ENCODE assay signal across 2 cellular contexts in the genomic region with DNA sequence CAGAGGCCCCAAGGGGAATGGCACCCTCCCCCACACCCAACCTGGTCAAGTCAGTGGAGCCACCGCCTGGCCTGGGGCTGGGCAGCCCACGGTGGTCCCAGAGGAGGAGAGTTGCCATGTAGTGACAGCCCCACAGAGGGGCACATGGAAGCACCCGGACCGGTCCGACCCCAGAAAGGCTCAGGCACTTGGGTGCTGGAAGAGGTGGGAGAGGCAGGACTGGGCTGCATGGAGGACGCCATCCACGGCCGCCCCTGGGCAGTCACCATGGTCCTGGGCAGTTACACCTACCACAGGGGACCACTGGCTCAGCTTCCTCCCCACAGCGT.
TF ChIP-seq lines count a peak whose summit lies in the region.

No MANE protein-coding gene starts in this region.

TF ChIP-seq in SK-N-SH, 30 proteins besides CTCF, POLR2A, EP300 and RAD21:
- no peak for TF ChIP-seq ELF1 (IDR thresholded peaks at IDR 0.05)
- no peak for TF ChIP-seq POLR2AphosphoS5 (IDR thresholded peaks at IDR 0.05; ENCODE audit: low read depth, low read length)
- no peak for TF ChIP-seq EZH2phosphoT487 (IDR thresholded peaks at IDR 0.05; ENCODE audit: borderline replicate concordance, low read depth)
- no peak for TF ChIP-seq RFX5 (IDR thresholded peaks at IDR 0.05; ENCODE audit: low read length)
- no peak for TF ChIP-seq GABPA (IDR thresholded peaks at IDR 0.05; ENCODE audit: low read depth)
- TF ChIP-seq FOSL2 (IDR thresholded peaks at IDR 0.05; ENCODE audit: borderline replicate concordance, low read depth) = no peak

TF ChIP-seq in SK-N-SH treated with all-trans-retinoic acid at 6 μM for 48 hours, 23 proteins besides CTCF, POLR2A, EP300 and RAD21:
- TF ChIP-seq, protein P1, sequence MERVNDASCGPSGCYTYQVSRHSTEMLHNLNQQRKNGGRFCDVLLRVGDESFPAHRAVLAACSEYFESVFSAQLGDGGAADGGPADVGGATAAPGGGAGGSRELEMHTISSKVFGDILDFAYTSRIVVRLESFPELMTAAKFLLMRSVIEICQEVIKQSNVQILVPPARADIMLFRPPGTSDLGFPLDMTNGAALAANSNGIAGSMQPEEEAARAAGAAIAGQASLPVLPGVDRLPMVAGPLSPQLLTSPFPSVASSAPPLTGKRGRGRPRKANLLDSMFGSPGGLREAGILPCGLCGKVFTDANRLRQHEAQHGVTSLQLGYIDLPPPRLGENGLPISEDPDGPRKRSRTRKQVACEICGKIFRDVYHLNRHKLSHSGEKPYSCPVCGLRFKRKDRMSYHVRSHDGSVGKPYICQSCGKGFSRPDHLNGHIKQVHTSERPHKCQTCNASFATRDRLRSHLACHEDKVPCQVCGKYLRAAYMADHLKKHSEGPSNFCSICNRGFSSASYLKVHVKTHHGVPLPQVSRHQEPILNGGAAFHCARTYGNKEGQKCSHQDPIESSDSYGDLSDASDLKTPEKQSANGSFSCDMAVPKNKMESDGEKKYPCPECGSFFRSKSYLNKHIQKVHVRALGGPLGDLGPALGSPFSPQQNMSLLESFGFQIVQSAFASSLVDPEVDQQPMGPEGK (CRISPR knock-in tag; IDR thresholded peaks at IDR 0.05; ENCODE audit: borderline replicate concordance) = no peak
- TF ChIP-seq ZFP3 (CRISPR knock-in tag; IDR thresholded peaks at IDR 0.05) (no peak), ESRRG (CRISPR knock-in tag; IDR thresholded peaks at IDR 0.05) (no peak), ZNF70 (CRISPR knock-in tag; IDR thresholded peaks at IDR 0.05) (no peak), RARB (CRISPR knock-in tag; IDR thresholded peaks at IDR 0.05) (no peak), PPARA (CRISPR knock-in tag; IDR thresholded peaks at IDR 0.05; ENCODE audit: borderline replicate concordance) (no peak), CSDC2 (CRISPR knock-in tag; IDR thresholded peaks at IDR 0.05) (no peak), OSR1 (CRISPR knock-in tag; IDR thresholded peaks at IDR 0.05) (no peak), ZNF565 (CRISPR knock-in tag; conservative IDR thresholded peaks at IDR 0.05; ENCODE audit: low read depth) (no peak), BACH2 (CRISPR knock-in tag; IDR thresholded peaks at IDR 0.05; ENCODE audit: borderline replicate concordance) (no peak), TCF4 (CRISPR knock-in tag; IDR thresholded peaks at IDR 0.05; ENCODE audit: borderline replicate concordance) (no peak), ZNF8 (CRISPR knock-in tag; IDR thresholded peaks at IDR 0.05) (no peak)
- TF ChIP-seq, protein P2, sequence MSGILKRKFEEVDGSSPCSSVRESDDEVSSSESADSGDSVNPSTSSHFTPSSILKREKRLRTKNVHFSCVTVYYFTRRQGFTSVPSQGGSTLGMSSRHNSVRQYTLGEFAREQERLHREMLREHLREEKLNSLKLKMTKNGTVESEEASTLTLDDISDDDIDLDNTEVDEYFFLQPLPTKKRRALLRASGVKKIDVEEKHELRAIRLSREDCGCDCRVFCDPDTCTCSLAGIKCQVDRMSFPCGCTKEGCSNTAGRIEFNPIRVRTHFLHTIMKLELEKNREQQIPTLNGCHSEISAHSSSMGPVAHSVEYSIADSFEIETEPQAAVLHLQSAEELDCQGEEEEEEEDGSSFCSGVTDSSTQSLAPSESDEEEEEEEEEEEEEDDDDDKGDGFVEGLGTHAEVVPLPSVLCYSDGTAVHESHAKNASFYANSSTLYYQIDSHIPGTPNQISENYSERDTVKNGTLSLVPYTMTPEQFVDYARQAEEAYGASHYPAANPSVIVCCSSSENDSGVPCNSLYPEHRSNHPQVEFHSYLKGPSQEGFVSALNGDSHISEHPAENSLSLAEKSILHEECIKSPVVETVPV (CRISPR knock-in tag; IDR thresholded peaks at IDR 0.05) = no peak
